15 cellular contexts compared by ENCODE assay signal in the genomic region with DNA sequence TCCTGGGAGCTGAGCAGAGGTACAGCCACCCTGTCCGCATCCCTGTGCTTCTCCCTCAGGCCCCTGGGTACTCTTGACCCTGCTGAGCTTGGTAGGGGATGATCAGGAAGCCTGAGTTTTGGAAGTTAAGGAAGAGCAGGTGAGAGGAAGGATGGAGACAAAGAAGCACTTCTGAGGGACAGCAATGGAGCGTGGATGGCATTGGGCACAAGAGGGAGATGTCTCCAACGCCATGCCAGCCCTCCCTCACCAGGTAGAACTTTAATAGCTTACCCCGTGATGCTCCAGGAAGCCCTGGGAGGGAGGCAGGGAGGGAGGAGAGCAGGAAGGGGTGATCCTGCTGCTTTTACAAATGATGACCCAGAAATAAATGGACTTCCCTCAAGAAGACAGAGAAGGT. TPM values are rescaled to one million over a fixed set of nuclear protein-coding genes. Genes with fewer than 3 reads are reported as not detected.
A peak's percentile ranks its signal among the peaks of the same experiment; 100 is the strongest.
DNase-seq lines count a peak whose midpoint lies in the region; ATAC-seq, FAIRE-seq and TF ChIP-seq lines count a peak whose summit lies in the region.
"Had no signal": no experiment of that assay in that cellular context is flagged by ENCODE, and none has a peak within 500 bp of the region (broad histone marks: within the 10 kb centered on the region; RNA-seq: fewer than 3 reads in every experiment).

No MANE protein-coding gene starts in this region.

- 88% methylated on average over 4 of the region's 4 CpGs; no CpG with 5 or more reads in 1 of the 2 experiments for WGBS in H1 (ENCODE audit: extremely low coverage in 1 of 2, insufficient coverage in 1 of 2, insufficient read length in 1 of 2, insufficient replicate concordance in 2 of 2, low coverage in 1 of 2, low lambda C conversion rate in 2 of 2, missing lambda C conversion rate in 1 of 2), 2 experiments

- no peaks in the 10 kb centered on the region for H4K20me1 ChIP-seq in H1 (replicated peaks in 1 of 2; ENCODE audit: control insufficient read depth in 1 of 2, insufficient read depth in 2 of 2, low read length in 2 of 2)

- TF ChIP-seq CTCF in right atrium auricular region (IDR thresholded peaks at IDR 0.05) (no peak), H1 (IDR thresholded peaks at IDR 0.05; ENCODE audit: control extremely low read depth in 1 of 3, insufficient read depth in 1 of 3, low read depth in 1 of 3, low read length in 3 of 3) (no peak), nephron (IDR thresholded peaks at IDR 0.05; ENCODE audit: unreplicated experiment in 3 of 3) (no peak), upper lobe of right lung (IDR thresholded peaks at IDR 0.05) (no peak)

- peak overlapping the region; percentile 85; the same call in 1 of the 2 replicates for H2AK5ac ChIP-seq in H1 (ENCODE audit: low read depth, low read length)

- H2BK5ac ChIP-seq in H1 (ENCODE audit: low read depth, low read length) = no peak overlapping the region

- no peak overlapping the region for H3K4ac ChIP-seq in H1 (replicated peaks; ENCODE audit: insufficient read length, low read depth, low read length)

- no peak for FAIRE-seq in H1 (lab: Jason Lieb, UNC)
- no peak for FAIRE-seq in H54 (lab: Jason Lieb, UNC)

- peak overlapping the region in 2 of 3 experiments; percentile 60 to 94 for H3K27ac Mint-ChIP-seq in nephron

- intact Hi-C loops in Right ventricle myocardium superior (cut with DNase I) (loop anchor here (10.0 kb wide), 1 partner anchor 58 kb away; the partner anchor contains the start of gene B4GALT1), upper lobe of right lung (cut with DNase I) (no loop called here)

- no peak overlapping the region for H2BK120ac ChIP-seq in H1 (replicated peaks; ENCODE audit: low read depth, low read length)

- no peaks in the 10 kb centered on the region for H3K36me3 Mint-ChIP-seq in nephron (ENCODE audit: low read depth)

- TF ChIP-seq POLR2A in H1 (IDR thresholded peaks at IDR 0.05; ENCODE audit: control extremely low read depth in 1 of 2, low read depth in 2 of 2, low read length in 2 of 2) (no peak), H54 (IDR thresholded peaks at IDR 0.05; ENCODE audit: low read depth, low read length) (no peak)

- H2BK15ac ChIP-seq in H1 (ENCODE audit: low read length) = no peak overlapping the region

- no peak overlapping the region for H3K4me3 Mint-ChIP-seq in nephron
- H3K4me3 Mint-ChIP-seq: neural crest cell had no signal

- H2BK20ac ChIP-seq in H1 (ENCODE audit: low read length) = no peak overlapping the region

- no peak overlapping the region for H3K9ac ChIP-seq in H1 (replicated peaks in 1 of 4; ENCODE audit: extremely low read depth in 1 of 4, low read depth in 3 of 4, low read length in 3 of 4)

- H3K27me3 Mint-ChIP-seq in nephron (ENCODE audit: low read depth) = no peaks in the 10 kb centered on the region

- H4K8ac ChIP-seq in H1 (ENCODE audit: extremely low read depth, insufficient read depth, low read length) = no peak overlapping the region

- H3K36me3 ChIP-seq in right atrium auricular region (peaks cover 1% of the 10 kb centered on the region), H1 (ENCODE audit: control insufficient read depth in 2 of 4, insufficient read depth in 4 of 4, low read length in 3 of 4) (no peaks in the 10 kb centered on the region), upper lobe of right lung (peaks cover 11% of the 10 kb centered on the region)
- H3K36me3 ChIP-seq: uterus had no signal

- H3K56ac ChIP-seq in H1 (replicated peaks; ENCODE audit: insufficient read length, low read depth, low read length) = no peak overlapping the region

- 0 out of 2 replicates have a peak overlapping the region, but pooled peaks have one; percentile 50 for H2BK12ac ChIP-seq in H1 (ENCODE audit: low read depth, low read length)

- no peaks in the 10 kb centered on the region for H3K79me1 ChIP-seq in H1 (ENCODE audit: low read depth, low read length)

- no peak for TF ChIP-seq EP300 in H1 (IDR thresholded peaks at IDR 0.05; ENCODE audit: borderline replicate concordance in 1 of 2, low read depth in 2 of 2, low read length in 2 of 2)

- no peaks in the 10 kb centered on the region for H3K23me2 ChIP-seq in H1 (ENCODE audit: low read depth, low read length)

- H3K14ac ChIP-seq in H1 (ENCODE audit: insufficient read length) = no peak overlapping the region

- POLR2A ChIA-PET in H1 (lab: Charles Lee; ENCODE audit: partially characterized antibody) = no interaction called here

- TF ChIP-seq RAD21 in H1 (IDR thresholded peaks at IDR 0.05 in 1 of 2, conservative IDR thresholded peaks at IDR 0.05 in 1 of 2; ENCODE audit: low read depth in 2 of 2, low read length in 2 of 2) = no peak

- H4K91ac ChIP-seq in H1 (replicated peaks; ENCODE audit: insufficient read length, low read length) = no peak overlapping the region

- H3K4me3 ChIP-seq in right atrium auricular region (no peak overlapping the region), H1 (ENCODE audit: extremely low read depth in 1 of 4, insufficient read depth in 2 of 4, low read depth in 3 of 4, low read length in 4 of 4) (no peak overlapping the region), upper lobe of right lung (no peak overlapping the region)
- H3K4me3 ChIP-seq: uterus had no signal

- H2AFZ ChIP-seq in H1 (ENCODE audit: low read length) = no peak overlapping the region

- H3K18ac ChIP-seq in H1 (ENCODE audit: extremely low read depth, low read length) = no peak overlapping the region

- H3K4me1 ChIP-seq in right atrium auricular region (peaks cover 0 to 48% of the 10 kb centered on the region in 2 donors), H1 (replicated peaks in 1 of 4; ENCODE audit: control insufficient read depth in 3 of 4, insufficient read depth in 4 of 4, low read length in 3 of 4) (peaks cover 0 to 3% (median 0%) of the 10 kb centered on the region in 4 experiments; a peak in 1 of 7 replicates), upper lobe of right lung (peaks cover 9% of the 10 kb centered on the region)

- no peaks in the 10 kb centered on the region for H3K9me3 Mint-ChIP-seq in nephron
- H3K9me3 Mint-ChIP-seq: neural crest cell had no signal

- DNase-seq in right atrium auricular region (ENCODE audit: low spot score) = no peak
- no peak for DNase-seq in Right ventricle myocardium superior
- no peak for DNase-seq in H1 (ENCODE audit: low read depth in 1 of 2, low spot score in 2 of 2)
- no peak for DNase-seq in upper lobe of right lung
- no peak for DNase-seq in H54 (ENCODE audit: insufficient read length, low spot score)
- DNase-seq in SK-N-DZ (ENCODE audit: low spot score) = no peak
- DNase-seq: activated T-cell treated with anti-CD3 and anti-CD28 coated beads, Interleukin-2, amount 50 U/mL, for 48 hours; NCI-H1092 treated with DMSO at 0.1 percent for 48 hours; NCI-H226; stimulated activated CD4-positive, alpha-beta T cell treated with anti-CD3 and anti-CD28 coated beads, Interleukin-12 subunit alpha, Interleukin-12 subunit beta, amount 100 ng/mL, for 4 hours had no signal

- ATAC-seq in Right ventricle myocardium superior (ENCODE audit: poor library complexity) (no peak), upper lobe of right lung (no peak), GM19328 (IDR thresholded peaks at IDR 0.05; ENCODE audit: unreplicated experiment) (no peak)
- ATAC-seq: activated CD4-positive, CD25-positive, alpha-beta regulatory T cell treated with anti-CD3 and anti-CD28 coated beads, Interleukin-2, amount 50 U/mL, for 24 hours had no signal

- H3K9me3 ChIP-seq in right atrium auricular region (no peaks in the 10 kb centered on the region), H1 (ENCODE audit: insufficient read depth in 2 of 2, low read depth in 1 of 2, low read length in 1 of 2) (no peaks in the 10 kb centered on the region), upper lobe of right lung (no peaks in the 10 kb centered on the region)
- H3K9me3 ChIP-seq: uterus had no signal

- no peak overlapping the region for H3K23ac ChIP-seq in H1 (ENCODE audit: insufficient read length)

- CTCF ChIA-PET in H1 (lab: Charles Lee; ENCODE audit: partially characterized antibody) = no interaction called here

- H4K5ac ChIP-seq in H1 (ENCODE audit: insufficient read length, low read depth, low read length) = no peak overlapping the region

- H3K27ac ChIP-seq in right atrium auricular region (peak overlapping the region; percentile 58 to 69), H1 (ENCODE audit: low read depth, low read length) (no peak overlapping the region), upper lobe of right lung (peak overlapping the region; percentile 55)

- H3K4me2 ChIP-seq in H1 (ENCODE audit: insufficient read depth in 1 of 2, low read depth in 2 of 2, low read length in 2 of 2) = no peak overlapping the region

- H3K79me2 ChIP-seq in H1 (ENCODE audit: control insufficient read depth in 1 of 2, insufficient read depth in 2 of 2, low read length in 2 of 2) = no peaks in the 10 kb centered on the region

- H3K4me1 Mint-ChIP-seq in nephron = peaks cover 45% of the 10 kb centered on the region

- H3K27me3 ChIP-seq in right atrium auricular region = no peaks in the 10 kb centered on the region
- no peaks in the 10 kb centered on the region for H3K27me3 ChIP-seq in H1 (replicated peaks in 1 of 4; ENCODE audit: control insufficient read depth in 3 of 4, extremely low read depth in 1 of 4, insufficient read depth in 3 of 4, low read length in 3 of 4)
- H3K27me3 ChIP-seq in upper lobe of right lung = no peaks in the 10 kb centered on the region
- H3K27me3 ChIP-seq: uterus had no signal

TF ChIP-seq in H1, 55 proteins besides CTCF, POLR2A, EP300 and RAD21 (continues in another document):
- no peak for TF ChIP-seq CHD1 (IDR thresholded peaks at IDR 0.05; ENCODE audit: low read depth, low read length)
- no peak for TF ChIP-seq KDM4A (IDR thresholded peaks at IDR 0.05; ENCODE audit: low read depth, low read length, severe bottlenecking)
- no peak for TF ChIP-seq MAFK (IDR thresholded peaks at IDR 0.05; ENCODE audit: low read depth, low read length)
- no peak for TF ChIP-seq KDM1A (IDR thresholded peaks at IDR 0.05; ENCODE audit: borderline replicate concordance, low read length)
- TF ChIP-seq SUZ12 (IDR thresholded peaks at IDR 0.05; ENCODE audit: low read length) = no peak
- TF ChIP-seq SP2 (IDR thresholded peaks at IDR 0.05; ENCODE audit: low read length) = no peak
- no peak for TF ChIP-seq TAF1 (IDR thresholded peaks at IDR 0.05; ENCODE audit: low read depth, low read length)

RNA-seq across cellular contexts. Expression of gene SMU1, which starts 29.9 kb away (rescaled TPM):
- 10 to 100 TPM; 11.4 to 12.2 TPM for total RNA-seq in right atrium auricular region
- 14.6 TPM for total RNA-seq in Right ventricle myocardium superior
- 25.2 and 26.0 TPM in 2 replicates for total RNA-seq in H1 (2021; fragmentation: NEBNext Ultra II Directional; extraction: Animal tissue kit (Norgen Biotek cat#: 25700))
- 6.5 and 8.4 TPM in 2 replicates for polyA plus RNA-seq in H1 (2011; rRNA removed)
- polyA plus RNA-seq in H1 (2011; cell fraction: cytosol; rRNA removed) = 10.7 TPM
- polyA plus RNA-seq in H1 (2011; cell fraction: nucleus; rRNA removed) = 4.8 TPM
- 15.7 to 24.6 TPM (median 17.7 TPM) in 4 replicates for polyA plus RNA-seq in H1 (2012, experiment 1 of 2)
- polyA plus RNA-seq in H1 (2012, experiment 2 of 2) = 2.2 TPM
- polyA plus RNA-seq in H1 (2013, experiment 1 of 2) = 11.1 TPM
- polyA plus RNA-seq in H1 (2013, experiment 2 of 2) = 11.1 TPM
- 23.3 and 27.1 TPM in 2 replicates for polyA minus RNA-seq in H1 (2011; rRNA and poly(A)+ RNA removed)
- polyA minus RNA-seq in H1 (2011; cell fraction: cytosol; rRNA and poly(A)+ RNA removed) = 14.6 TPM
- polyA minus RNA-seq in H1 (2011; cell fraction: nucleus; rRNA and poly(A)+ RNA removed) = 8.9 TPM
- 19.2 TPM for total RNA-seq in upper lobe of right lung
- 26.0 and 27.4 TPM in 2 replicates for polyA plus RNA-seq in SK-N-DZ (2014; cell fraction: cytosol; rRNA removed)
- polyA plus RNA-seq in SK-N-DZ (2014; cell fraction: nucleus; rRNA removed) = 11.3 and 12.8 TPM in 2 replicates
